Comparison of ENCODE assay signal across 2 cellular contexts in genomic region chr7:73830618-73830871, GRCh38.
TF ChIP-seq lines count a peak whose summit lies in the region.

No MANE protein-coding gene starts in this region.

TF ChIP-seq in HCT116, 20 proteins besides CTCF, POLR2A, EP300 and RAD21:
- TF ChIP-seq POLR2AphosphoS5 (IDR thresholded peaks at IDR 0.05; ENCODE audit: low read depth, low read length) (no peak), ELF1 (IDR thresholded peaks at IDR 0.05; ENCODE audit: borderline replicate concordance, low read depth) (no peak), MAX (IDR thresholded peaks at IDR 0.05) (no peak), ATF3 (IDR thresholded peaks at IDR 0.05) (no peak), SP1 (IDR thresholded peaks at IDR 0.05; ENCODE audit: low read depth) (no peak), REST (IDR thresholded peaks at IDR 0.05; ENCODE audit: low read depth) (no peak), YY1 (IDR thresholded peaks at IDR 0.05; ENCODE audit: extremely low read depth, insufficient replicate concordance, low read depth, low read length) (no peak), CBX3 (IDR thresholded peaks at IDR 0.05; ENCODE audit: low read depth) (no peak), EZH2phosphoT487 (IDR thresholded peaks at IDR 0.05; ENCODE audit: borderline replicate concordance) (no peak), EGR1 (IDR thresholded peaks at IDR 0.05; ENCODE audit: low read depth) (no peak), TCF7L2 (IDR thresholded peaks at IDR 0.05; ENCODE audit: borderline replicate concordance, extremely low read depth, insufficient read depth, insufficient read length) (no peak), JUND (IDR thresholded peaks at IDR 0.05) (no peak)
TF ChIP-seq in HCT116: peak in this region for 0.

TF ChIP-seq in K562, 482 proteins besides CTCF, POLR2A, EP300 and RAD21:
- no peak for TF ChIP-seq DPF2 (IDR thresholded peaks at IDR 0.05)
- 0 out of 2 replicates have a peak, but pooled peaks have one; percentile 9 for TF ChIP-seq ATF3 (IDR thresholded peaks at IDR 0.05)
- no peak for TF ChIP-seq ATF3 (CRISPR knock-in tag; conservative IDR thresholded peaks at IDR 0.05)
